Comparison of ENCODE assay signal across 8 cellular contexts in genomic region chr17:65173284-65173793, GRCh38. TPM values are rescaled to one million over a fixed set of nuclear protein-coding genes. Genes with fewer than 3 reads are reported as not detected.
A peak's percentile ranks its signal among the peaks of the same experiment; 100 is the strongest.
DNase-seq lines count a peak whose midpoint lies in the region; ATAC-seq lines count a peak whose summit lies in the region.

No MANE protein-coding gene starts in this region.

- peak overlapping the region; percentile 74 for H3K27ac ChIP-seq in thymus (ENCODE audit: low read depth)

- POLR2A ChIA-PET in T-cell (lab: Charles Lee), result no interaction called here

- WGBS in thymus, result 12% methylated on average over 12 of the region's 12 CpGs

- no peaks in the 10 kb centered on the region for H3K36me3 Mint-ChIP-seq in T-cell
- H3K36me3 Mint-ChIP-seq in activated naive CD8-positive, alpha-beta T cell treated with anti-CD3 and anti-CD28 coated beads for 36 hours, result no peaks in the 10 kb centered on the region

- CTCF ChIA-PET in T-cell (lab: Charles Lee), result interaction anchor here (0.6 to 1.4 kb wide), 6 partner anchors 22 to 254 kb away, joined by 3 to 7 read pairs (median 4); partner anchors contain the start of genes LRRC37A3 (in 1 of the 2) and RGS9 (in 1 of the 2)

- DNase-seq in NCI-H2081 (lab: John Stamatoyannopoulos, UW) (peak; percentile 3 to 58), NCI-H2081 treated with DMSO at 0.1 percent for 48 hours (lab: John Stamatoyannopoulos, UW) (no peak), T-cell (peak; percentile 41 to 78 (median 68)), lung microvascular endothelial cell (ENCODE audit: low read depth in 2 of 2) (peak; percentile 24 to 95)
- peak; percentile 17 for DNase-seq in activated naive CD8-positive, alpha-beta T cell treated with anti-CD3 and anti-CD28 coated beads for 36 hours

- H3K4me1 ChIP-seq in thymus (ENCODE audit: control insufficient read depth, insufficient read depth, low read length), result peaks cover 9% of the 10 kb centered on the region

- no peak overlapping the region for H3K27ac Mint-ChIP-seq in T-cell
- no peak overlapping the region for H3K27ac Mint-ChIP-seq in activated naive CD8-positive, alpha-beta T cell treated with anti-CD3 and anti-CD28 coated beads for 36 hours

- H3K4me1 Mint-ChIP-seq in T-cell, result peaks cover 8 to 26% (median 16%) of the 10 kb centered on the region in 3 donors
- no peaks in the 10 kb centered on the region for H3K4me1 Mint-ChIP-seq in activated naive CD8-positive, alpha-beta T cell treated with anti-CD3 and anti-CD28 coated beads for 36 hours

- no peak overlapping the region for H3K4me3 ChIP-seq in thymus (ENCODE audit: low read length)

- no peaks in the 10 kb centered on the region for H3K27me3 Mint-ChIP-seq in T-cell
- H3K27me3 Mint-ChIP-seq in activated naive CD8-positive, alpha-beta T cell treated with anti-CD3 and anti-CD28 coated beads for 36 hours, result no peaks in the 10 kb centered on the region

- H3K4me3 Mint-ChIP-seq in T-cell, result peak overlapping the region in 2 of 3 donors; percentile 14 to 17
- no peak overlapping the region for H3K4me3 Mint-ChIP-seq in activated naive CD8-positive, alpha-beta T cell treated with anti-CD3 and anti-CD28 coated beads for 36 hours

- peak; percentile 94 to 97 (median 96) for ATAC-seq in T-cell (replicated peaks in 1 of 4)
- no peak for ATAC-seq in HG02852 (IDR thresholded peaks at IDR 0.05; ENCODE audit: unreplicated experiment)
- no peak for ATAC-seq in GM21390 (IDR thresholded peaks at IDR 0.05; ENCODE audit: unreplicated experiment)

- H3K36me3 ChIP-seq in thymus (ENCODE audit: control insufficient read depth, insufficient read depth), result no peaks in the 10 kb centered on the region

- no peaks in the 10 kb centered on the region for H3K9me3 ChIP-seq in thymus (ENCODE audit: control insufficient read depth)

- H3K27me3 ChIP-seq in thymus (ENCODE audit: control insufficient read depth, insufficient read depth), result no peaks in the 10 kb centered on the region

- peaks cover 0 to 7% (median 0%) of the 10 kb centered on the region in 3 donors for H3K9me3 Mint-ChIP-seq in T-cell
- H3K9me3 Mint-ChIP-seq in activated naive CD8-positive, alpha-beta T cell treated with anti-CD3 and anti-CD28 coated beads for 36 hours, result no peaks in the 10 kb centered on the region

RNA-seq across cellular contexts. Expression of gene RGS9, which starts 36.2 kb away (rescaled TPM):
- total RNA-seq in T-cell (1 to 10 TPM; 1.3 to 8.2 (median 1.9) TPM), lung microvascular endothelial cell (0.60 and 0.65 TPM in 2 replicates)
- 1 to 10 TPM; 1.2 TPM for total RNA-seq in activated naive CD8-positive, alpha-beta T cell treated with anti-CD3 and anti-CD28 coated beads for 36 hours
- 2.6 TPM for polyA plus RNA-seq in thymus

Comparison
In these comparisons a context has a peak if more than half of its experiments do, and no peak if none do; other contexts are left out.
1. ATAC-seq: peak in T-cell (4 of 4); none in HG02852 (single experiment) and GM21390 (single experiment).